In the genomic region with DNA sequence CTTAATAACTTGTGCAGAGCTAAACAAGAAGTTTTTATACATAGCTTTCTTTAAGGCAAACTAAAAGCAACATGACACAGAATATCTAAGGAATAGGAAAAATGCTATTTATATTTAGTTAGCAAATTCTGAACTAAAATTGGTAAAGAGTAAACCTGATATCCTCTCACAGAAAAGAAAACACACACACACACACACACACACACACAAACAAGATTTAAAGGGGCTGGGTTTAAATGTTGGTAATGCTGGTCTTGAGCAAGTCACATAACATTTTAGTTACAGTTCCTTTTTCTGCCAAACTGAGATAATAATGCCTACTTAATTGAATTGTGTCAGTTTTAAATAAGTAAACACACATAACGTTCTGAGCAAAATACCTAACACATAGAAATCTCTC, we compare ENCODE assay signal across 19 cellular contexts. TPM values are rescaled to one million over a fixed set of nuclear protein-coding genes. Genes with fewer than 3 reads are reported as not detected.
DNase-seq lines count a peak whose midpoint lies in the region; ATAC-seq and TF ChIP-seq lines count a peak whose summit lies in the region.
"Had no signal": no experiment of that assay in that cellular context is flagged by ENCODE, and none has a peak within 500 bp of the region (broad histone marks: within the 10 kb centered on the region; RNA-seq: fewer than 3 reads in every experiment).

No MANE protein-coding gene starts in this region.

- H3K27ac ChIP-seq in heart left ventricle = peak overlapping the region; percentile 36 to 97 (median 88)
- no peak overlapping the region for H3K27ac ChIP-seq in endodermal cell (ENCODE audit: low read depth, low read length)
- peak overlapping the region; percentile 49 to 53 for H3K27ac ChIP-seq in tibial artery
- H3K27ac ChIP-seq: Peyer's patch had no signal

- no peaks in the 10 kb centered on the region for H3K27me3 Mint-ChIP-seq in endodermal cell (ENCODE audit: insufficient read depth)
- H3K27me3 Mint-ChIP-seq in nephron (ENCODE audit: low read depth) = no peaks in the 10 kb centered on the region
- no peaks in the 10 kb centered on the region for H3K27me3 Mint-ChIP-seq in T-helper 17 cell
- H3K27me3 Mint-ChIP-seq: CD8-positive, alpha-beta memory T cell had no signal

- H3K36me3 ChIP-seq in heart left ventricle = no peaks in the 10 kb centered on the region
- no peaks in the 10 kb centered on the region for H3K36me3 ChIP-seq in endodermal cell (ENCODE audit: control insufficient read depth, insufficient read depth, low read length)
- no peaks in the 10 kb centered on the region for H3K36me3 ChIP-seq in tibial artery
- H3K36me3 ChIP-seq: Peyer's patch had no signal

- H3K4me3 Mint-ChIP-seq in endodermal cell (peak overlapping the region; percentile 51), nephron (peak overlapping the region in 2 of 3 experiments; percentile 76 to 87), T-helper 17 cell (no peak overlapping the region)
- H3K4me3 Mint-ChIP-seq: CD8-positive, alpha-beta memory T cell had no signal

- H3K9me3 Mint-ChIP-seq in endodermal cell = no peaks in the 10 kb centered on the region
- H3K9me3 Mint-ChIP-seq in nephron = no peaks in the 10 kb centered on the region

- H3K27ac Mint-ChIP-seq in endodermal cell (peak overlapping the region; percentile 70), nephron (no peak overlapping the region), T-helper 17 cell (no peak overlapping the region)
- H3K27ac Mint-ChIP-seq: CD8-positive, alpha-beta memory T cell had no signal

- WGBS in heart left ventricle, 4 donors = 17 to 24% (median 22%) methylated on average over 1 of the region's 1 CpG
- WGBS in endodermal cell (ENCODE audit: insufficient coverage in 1 of 2, insufficient read length in 1 of 2), 2 experiments = 77% methylated on average over 1 of the region's 1 CpG; no CpG with 5 or more reads in 1 of the 2 experiments

- TF ChIP-seq POLR2A in heart left ventricle (IDR thresholded peaks at IDR 0.05) = no peak

- H3K4me1 ChIP-seq in heart left ventricle (peaks cover 0 to 20% (median 3%) of the 10 kb centered on the region in 12 donors), endodermal cell (ENCODE audit: control insufficient read depth, insufficient read depth, low read length) (peaks cover 12% of the 10 kb centered on the region), tibial artery (peaks cover 0 to 38% (median 0%) of the 10 kb centered on the region in 4 donors)
- H3K4me1 ChIP-seq: Peyer's patch had no signal

- no peak for DNase-seq in heart left ventricle
- DNase-seq in left ventricle myocardium superior = no peak
- DNase-seq in endodermal cell = no peak
- DNase-seq in tibial artery = no peak
- DNase-seq in T-helper 17 cell = no peak
- no peak for DNase-seq in central memory CD4-positive, alpha-beta T cell
- DNase-seq: C1 segment of cervical spinal cord; CD8-positive, alpha-beta memory T cell; DMS79; GOT3; NCI-H1417; NCI-H187; NCI-H2107; NCI-H510A; NCI-H82; Peyer's patch had no signal

- H3K9ac ChIP-seq in endodermal cell (ENCODE audit: extremely low read depth, low read length, poor library complexity, severe bottlenecking) = no peak overlapping the region

- intact Hi-C loops in heart left ventricle (cut with DNase I) (loop anchor here in 6 of 10 donors (1.0 to 10.0 kb wide), 5 partner anchors 68 to 130 kb away; no protein-coding TSS in a partner anchor), left ventricle myocardium superior (cut with micrococcal nuclease) (loop anchor here (10.0 kb wide), 1 partner anchor 120 kb away; no protein-coding TSS in a partner anchor), tibial artery (cut with DNase I; ENCODE audit: low total_unique reads) (no loop called here)

- H3K9me3 ChIP-seq in heart left ventricle (no peaks in the 10 kb centered on the region), endodermal cell (ENCODE audit: control insufficient read depth, low read length) (no peaks in the 10 kb centered on the region), tibial artery (no peaks in the 10 kb centered on the region), T-helper 17 cell (ENCODE audit: control insufficient read depth, low read length, poor library complexity, severe bottlenecking) (no peaks in the 10 kb centered on the region)
- H3K9me3 ChIP-seq: Peyer's patch had no signal

- H3K27me3 ChIP-seq in heart left ventricle (no peaks in the 10 kb centered on the region), endodermal cell (ENCODE audit: control insufficient read depth, insufficient read depth, low read length, poor library complexity, severe bottlenecking) (no peaks in the 10 kb centered on the region), tibial artery (no peaks in the 10 kb centered on the region)
- H3K27me3 ChIP-seq: Peyer's patch had no signal

- H3K4me1 Mint-ChIP-seq in endodermal cell = peaks cover 43% of the 10 kb centered on the region
- H3K4me1 Mint-ChIP-seq in nephron = peaks cover 36% of the 10 kb centered on the region
- no peaks in the 10 kb centered on the region for H3K4me1 Mint-ChIP-seq in T-helper 17 cell
- H3K4me1 Mint-ChIP-seq: CD8-positive, alpha-beta memory T cell had no signal

- H3K36me3 Mint-ChIP-seq in endodermal cell (ENCODE audit: low read depth) (no peaks in the 10 kb centered on the region), nephron (ENCODE audit: low read depth) (no peaks in the 10 kb centered on the region), T-helper 17 cell (ENCODE audit: low read depth) (no peaks in the 10 kb centered on the region)
- H3K36me3 Mint-ChIP-seq: CD8-positive, alpha-beta memory T cell had no signal

- ATAC-seq in heart left ventricle (no peak), left ventricle myocardium superior (no peak), T-helper 17 cell (no peak)
- ATAC-seq: HCT116, K562 had no signal

- TF ChIP-seq CTCF in heart left ventricle (IDR thresholded peaks at IDR 0.05) = no peak
- TF ChIP-seq CTCF in endodermal cell (conservative IDR thresholded peaks at IDR 0.05) = no peak
- no peak for TF ChIP-seq CTCF in nephron (IDR thresholded peaks at IDR 0.05; ENCODE audit: unreplicated experiment in 3 of 3)
- no peak for TF ChIP-seq CTCF in tibial artery (IDR thresholded peaks at IDR 0.05)

- H3K4me3 ChIP-seq in heart left ventricle (peak overlapping the region; percentile 1 to 70 (median 54)), endodermal cell (ENCODE audit: low read length) (peak overlapping the region; percentile 67), tibial artery (peak overlapping the region; percentile 39 to 44)
- H3K4me3 ChIP-seq: K562, Peyer's patch had no signal

RNA-seq across cellular contexts. Expression of a gene that starts 1.6 kb away (rescaled TPM):
- total RNA-seq in heart left ventricle = 100 to 1,000 TPM; 283 to 540 (median 381) TPM
- polyA plus RNA-seq in heart left ventricle = 100 to 1,000 TPM in 1 of 2 donors, 10 to 100 TPM in 1; 39.0 to 577 TPM
- 470 TPM for total RNA-seq in left ventricle myocardium superior
- 100 to 1,000 TPM in 1 of 2 donors, 10 to 100 TPM in 1; 74.4 to 136 TPM for total RNA-seq in endodermal cell
- polyA plus RNA-seq in endodermal cell (2013, experiment 1 of 2) = 9.9 TPM
- 12.8 TPM for polyA plus RNA-seq in endodermal cell (2013, experiment 2 of 2)
- total RNA-seq in T-helper 17 cell = not detected
- total RNA-seq: CD8-positive, alpha-beta memory T cell; Peyer's patch had no signal
- polyA plus RNA-seq: CD8-positive, alpha-beta memory T cell had no signal

Comparison
In these comparisons a context has a peak if more than half of its experiments do, and no peak if none do; other contexts are left out.
1. RNA of a gene that starts 1.6 kb away (total RNA-seq): 470 TPM in left ventricle myocardium superior (single experiment), 283 to 540 TPM in heart left ventricle and 74.4 to 136 TPM in endodermal cell; not detected in T-helper 17 cell; every median in the first group is over 10 times any median in the second.
2. Peak in every context shown above with its lines, with median percentiles within 50 percentile points of each other: H3K4me3 ChIP-seq.